In the genomic region with DNA sequence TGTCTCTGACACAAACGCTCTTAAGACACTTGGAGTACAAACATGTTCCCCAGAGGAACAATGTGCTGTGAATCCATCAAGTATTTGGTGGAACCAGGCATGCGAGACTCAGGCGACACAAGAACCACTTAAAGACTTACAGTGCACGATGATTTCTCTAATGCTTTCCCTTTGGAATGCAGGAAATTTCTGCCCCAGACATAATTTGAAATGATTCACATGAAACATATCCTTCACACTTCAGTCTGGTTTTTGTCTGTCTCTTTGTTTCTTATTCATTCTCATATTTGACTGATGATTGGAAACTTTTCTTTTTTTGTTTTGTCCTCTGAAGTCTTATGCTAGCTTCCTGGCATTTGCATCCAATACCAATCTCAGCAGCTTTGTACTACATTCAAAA, we compare ENCODE assay signal across 1 cellular context.
TF ChIP-seq lines count a peak whose summit lies in the region.

No MANE protein-coding gene starts in this region.

TF ChIP-seq in SK-N-SH treated with all-trans-retinoic acid at 6 μM for 48 hours, 23 proteins besides CTCF, POLR2A, EP300 and RAD21 (continued from another document):
- TF ChIP-seq, protein P1, sequence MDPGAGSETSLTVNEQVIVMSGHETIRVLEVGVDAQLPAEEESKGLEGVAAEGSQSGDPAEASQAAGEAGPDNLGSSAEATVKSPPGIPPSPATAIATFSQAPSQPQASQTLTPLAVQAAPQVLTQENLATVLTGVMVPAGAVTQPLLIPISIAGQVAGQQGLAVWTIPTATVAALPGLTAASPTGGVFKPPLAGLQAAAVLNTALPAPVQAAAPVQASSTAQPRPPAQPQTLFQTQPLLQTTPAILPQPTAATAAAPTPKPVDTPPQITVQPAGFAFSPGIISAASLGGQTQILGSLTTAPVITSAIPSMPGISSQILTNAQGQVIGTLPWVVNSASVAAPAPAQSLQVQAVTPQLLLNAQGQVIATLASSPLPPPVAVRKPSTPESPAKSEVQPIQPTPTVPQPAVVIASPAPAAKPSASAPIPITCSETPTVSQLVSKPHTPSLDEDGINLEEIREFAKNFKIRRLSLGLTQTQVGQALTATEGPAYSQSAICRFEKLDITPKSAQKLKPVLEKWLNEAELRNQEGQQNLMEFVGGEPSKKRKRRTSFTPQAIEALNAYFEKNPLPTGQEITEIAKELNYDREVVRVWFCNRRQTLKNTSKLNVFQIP (CRISPR knock-in tag; IDR thresholded peaks at IDR 0.05; ENCODE audit: borderline replicate concordance, low read depth): no peak
